Comparison of ENCODE assay signal across 27 cellular contexts in the genomic region with DNA sequence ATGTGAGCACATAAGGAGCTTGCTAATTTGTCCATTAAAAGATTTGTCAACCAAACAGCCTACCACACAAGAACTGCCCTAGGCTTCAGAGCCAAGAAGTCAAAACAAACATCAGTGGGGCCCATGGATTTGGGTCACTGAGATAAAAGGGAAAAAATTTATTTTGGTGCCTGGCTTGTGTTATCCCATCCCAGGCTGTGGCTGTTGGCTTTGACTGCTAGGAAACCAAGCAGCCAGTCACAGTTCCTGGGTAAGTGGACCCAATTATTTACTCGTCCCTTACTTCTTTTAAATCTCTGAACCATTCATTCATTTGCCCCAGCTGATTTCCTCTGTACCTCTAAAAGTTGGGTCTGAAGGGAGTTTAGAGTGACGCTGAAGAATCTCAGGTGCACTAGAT. TPM values are rescaled to one million over a fixed set of nuclear protein-coding genes. Genes with fewer than 3 reads are reported as not detected.
A peak's percentile ranks its signal among the peaks of the same experiment; 100 is the strongest.
DNase-seq lines count a peak whose midpoint lies in the region; ATAC-seq and TF ChIP-seq lines count a peak whose summit lies in the region.
"Had no signal": no experiment of that assay in that cellular context is flagged by ENCODE, and none has a peak within 500 bp of the region (broad histone marks: within the 10 kb centered on the region; RNA-seq: fewer than 3 reads in every experiment).

No MANE protein-coding gene starts in this region.

- peaks cover 4% of the 10 kb centered on the region for H3K27me3 Mint-ChIP-seq in activated T-helper 2 cell treated with anti-CD3 and anti-CD28 coated beads, Interferon-gamma antibody, Interleukin-2, Interleukin-4, amounts not matched to agents 10 μg/mL and 5 μg/mL and 100 μg/mL, durations not matched to agents 14 hours and 24 hours and 36 hours (ENCODE audit: low read depth)
- H3K27me3 Mint-ChIP-seq: activated naive CD8-positive, alpha-beta T cell treated with anti-CD3 and anti-CD28 coated beads, Interleukin-2, amount 50 U/mL, for 24 hours had no signal

- no peak overlapping the region for H3K4me3 Mint-ChIP-seq in activated T-helper 2 cell treated with anti-CD3 and anti-CD28 coated beads, Interferon-gamma antibody, Interleukin-2, Interleukin-4, amounts not matched to agents 10 μg/mL and 5 μg/mL and 100 μg/mL, durations not matched to agents 14 hours and 24 hours and 36 hours (ENCODE audit: low read depth)
- H3K4me3 Mint-ChIP-seq: activated CD4-positive, alpha-beta T cell treated with anti-CD3 and anti-CD28 coated beads, Interleukin-2, amount 10 ng/mL, durations not matched to agents 24 days and 14 days; activated naive CD8-positive, alpha-beta T cell treated with anti-CD3 and anti-CD28 coated beads, Interleukin-2, amount 50 U/mL, for 24 hours; CD8-positive, alpha-beta memory T cell; natural killer cell; T-helper 1 cell treated with Interleukin-12 subunit alpha and Interleukin-12 subunit beta and Interleukin-4 antibody, amounts not matched to agents 30 μg/mL and 1 μg/mL, for 36 hours had no signal

- peak overlapping the region; percentile 32 for H3K9ac ChIP-seq in smooth muscle cell (ENCODE audit: low read depth)

- POLR2A ChIA-PET in Panc1 (lab: Charles Lee): interaction anchor here (0.6 kb wide), 1 partner anchor 36 kb away, joined by 3 read pairs; no protein-coding TSS in a partner anchor

- TF ChIP-seq CTCF in Panc1 (IDR thresholded peaks at IDR 0.05) (no peak), smooth muscle cell (IDR thresholded peaks at IDR 0.05; ENCODE audit: borderline replicate concordance, insufficient read depth, poor library complexity, severe bottlenecking) (no peak)

- no peaks in the 10 kb centered on the region for H3K36me3 Mint-ChIP-seq in activated T-helper 2 cell treated with anti-CD3 and anti-CD28 coated beads, Interferon-gamma antibody, Interleukin-2, Interleukin-4, amounts not matched to agents 10 μg/mL and 5 μg/mL and 100 μg/mL, durations not matched to agents 14 hours and 24 hours and 36 hours (ENCODE audit: low read depth)
- H3K36me3 Mint-ChIP-seq: CD8-positive, alpha-beta memory T cell; IgD-negative memory B cell; natural killer cell had no signal

- H3K4me2 ChIP-seq in smooth muscle cell: peak overlapping the region; percentile 51

- no TSS peak for BruUV-seq in Panc1 (replicated peaks; lab: Mats Ljungman, UMichigan)

- peaks cover 2% of the 10 kb centered on the region for H3K4me1 Mint-ChIP-seq in activated T-helper 2 cell treated with anti-CD3 and anti-CD28 coated beads, Interferon-gamma antibody, Interleukin-2, Interleukin-4, amounts not matched to agents 10 μg/mL and 5 μg/mL and 100 μg/mL, durations not matched to agents 14 hours and 24 hours and 36 hours (ENCODE audit: low read depth)
- H3K4me1 Mint-ChIP-seq: activated naive CD8-positive, alpha-beta T cell treated with anti-CD3 and anti-CD28 coated beads, Interleukin-2, amount 50 U/mL, for 24 hours; CD8-positive, alpha-beta memory T cell had no signal

- CTCF ChIA-PET in Panc1 (lab: Charles Lee): no interaction called here

- no peak for ATAC-seq in Panc1
- ATAC-seq in HG02981 (IDR thresholded peaks at IDR 0.05; ENCODE audit: unreplicated experiment): no peak
- ATAC-seq: activated naive CD8-positive, alpha-beta T cell treated with anti-CD3 and anti-CD28 coated beads, Interleukin-2, amount 50 U/mL, for 24 hours had no signal

- H3F3A ChIP-seq in smooth muscle cell (ENCODE audit: low read depth): peaks cover 11% of the 10 kb centered on the region

- intact Hi-C loops in Panc1 (cut with micrococcal nuclease; ENCODE audit: unreplicated experiment): no loop called here
- intact Hi-C loops in activated T-helper 2 cell treated with anti-CD3 and anti-CD28 coated beads, Interferon-gamma antibody, Interleukin-2, Interleukin-4, amounts not matched to agents 10 μg/mL and 5 μg/mL and 100 μg/mL, durations not matched to agents 14 hours and 24 hours and 36 hours (cut with micrococcal nuclease): no loop called here

- DNase-seq in Daoy (ENCODE audit: low read depth) (peak; percentile 29), Panc1 (ENCODE audit: low read depth, low spot score) (no peak), left kidney (ENCODE audit: low read depth, low spot score) (peak; percentile 27), smooth muscle cell (lab: John Stamatoyannopoulos, UW; ENCODE audit: unreplicated experiment) (no peak), COR-L47 (lab: John Stamatoyannopoulos, UW) (no peak), HK-2 (ENCODE audit: unreplicated experiment) (no peak)
- DNase-seq in activated T-helper 2 cell treated with anti-CD3 and anti-CD28 coated beads, Interferon-gamma antibody, Interleukin-2, Interleukin-4, amounts not matched to agents 10 μg/mL and 5 μg/mL and 100 μg/mL, durations not matched to agents 14 hours and 24 hours and 36 hours (ENCODE audit: low spot score): no peak
- DNase-seq: activated CD4-positive, alpha-beta T cell treated with anti-CD3 and anti-CD28 coated beads, Interleukin-2, amount 10 ng/mL, durations not matched to agents 24 days and 14 days; activated effector memory CD4-positive, alpha-beta T cell treated with Interleukin-2 at 50 U/mL for 16 hours; activated naive CD8-positive, alpha-beta T cell treated with anti-CD3 and anti-CD28 coated beads, Interleukin-2, amount 50 U/mL, for 24 hours; CD8-positive, alpha-beta memory T cell; DMS79; dorsolateral prefrontal cortex; foreskin melanocyte; hypothalamus; MM.1S; natural killer cell; NCI-H146; NCI-H2171 treated with DMSO at 0.1 percent for 48 hours; NCI-H69; ovary; SHP77; stimulated activated naive CD4-positive, alpha-beta T cell had no signal

- H3K27me3 ChIP-seq in Panc1 (ENCODE audit: control insufficient read depth, insufficient read depth, low read length): no peaks in the 10 kb centered on the region
- no peaks in the 10 kb centered on the region for H3K27me3 ChIP-seq in smooth muscle cell (ENCODE audit: low read depth)
- H3K27me3 ChIP-seq: ovary had no signal

- H3K27ac Mint-ChIP-seq in activated T-helper 2 cell treated with anti-CD3 and anti-CD28 coated beads, Interferon-gamma antibody, Interleukin-2, Interleukin-4, amounts not matched to agents 10 μg/mL and 5 μg/mL and 100 μg/mL, durations not matched to agents 14 hours and 24 hours and 36 hours: no peak overlapping the region
- H3K27ac Mint-ChIP-seq: activated CD4-positive, alpha-beta T cell treated with anti-CD3 and anti-CD28 coated beads, Interleukin-2, amount 10 ng/mL, durations not matched to agents 24 days and 14 days; activated naive CD8-positive, alpha-beta T cell treated with anti-CD3 and anti-CD28 coated beads, Interleukin-2, amount 50 U/mL, for 24 hours; IgD-negative memory B cell; natural killer cell; T-helper 1 cell treated with Interleukin-12 subunit alpha and Interleukin-12 subunit beta and Interleukin-4 antibody, amounts not matched to agents 30 μg/mL and 1 μg/mL, for 36 hours had no signal

- no peaks in the 10 kb centered on the region for H4K20me1 ChIP-seq in smooth muscle cell (ENCODE audit: low read depth)

- H3K9me3 Mint-ChIP-seq in activated T-helper 2 cell treated with anti-CD3 and anti-CD28 coated beads, Interferon-gamma antibody, Interleukin-2, Interleukin-4, amounts not matched to agents 10 μg/mL and 5 μg/mL and 100 μg/mL, durations not matched to agents 14 hours and 24 hours and 36 hours: no peaks in the 10 kb centered on the region
- H3K9me3 Mint-ChIP-seq: activated CD4-positive, alpha-beta T cell treated with anti-CD3 and anti-CD28 coated beads, Interleukin-2, amount 10 ng/mL, durations not matched to agents 24 days and 14 days; activated naive CD8-positive, alpha-beta T cell treated with anti-CD3 and anti-CD28 coated beads, Interleukin-2, amount 50 U/mL, for 24 hours; CD8-positive, alpha-beta memory T cell; natural killer cell; T-helper 1 cell treated with Interleukin-12 subunit alpha and Interleukin-12 subunit beta and Interleukin-4 antibody, amounts not matched to agents 30 μg/mL and 1 μg/mL, for 36 hours had no signal

- H3K4me1 ChIP-seq in Panc1 (ENCODE audit: control insufficient read depth, insufficient read depth, low read length) (peaks cover 40% of the 10 kb centered on the region), smooth muscle cell (ENCODE audit: low read depth) (peaks cover 13% of the 10 kb centered on the region)
- H3K4me1 ChIP-seq: HAP-1 had no signal

- 29% methylated on average over 2 of the region's 2 CpGs for whole genome bisulfite sequencing in smooth muscle cell (ENCODE audit: low lambda C conversion rate)

- no peaks in the 10 kb centered on the region for H3K9me3 ChIP-seq in Panc1 (ENCODE audit: control insufficient read depth, insufficient read depth, low read depth, low read length)
- no peaks in the 10 kb centered on the region for H3K9me3 ChIP-seq in smooth muscle cell (replicated peaks; ENCODE audit: low read depth)
- H3K9me3 ChIP-seq: HAP-1, ovary had no signal

- H3K36me3 ChIP-seq in Panc1 (ENCODE audit: control insufficient read depth, insufficient read depth, low read length) (no peaks in the 10 kb centered on the region), smooth muscle cell (ENCODE audit: low read depth) (no peaks in the 10 kb centered on the region)
- H3K36me3 ChIP-seq: HAP-1, ovary had no signal

- H2AFZ ChIP-seq in smooth muscle cell (ENCODE audit: low read depth): no peak overlapping the region

- H3K4me3 ChIP-seq in Panc1 (ENCODE audit: low read depth in 2 of 2, low read length in 2 of 2) (no peak overlapping the region), smooth muscle cell (no peak overlapping the region)
- H3K4me3 ChIP-seq: dorsolateral prefrontal cortex, HAP-1, ovary had no signal

- in situ Hi-C loops in Panc1 (cut with HindIII; ENCODE audit: low pct_unique_long_range_greater_than_20kb, low sequenced_read_pairs): no loop called here

- H3K27ac ChIP-seq in Panc1 (ENCODE audit: low read length) (peak overlapping the region; percentile 76), smooth muscle cell (ENCODE audit: low read depth) (peak overlapping the region; percentile 36)
- H3K27ac ChIP-seq: dorsolateral prefrontal cortex, ovary had no signal

- no peaks in the 10 kb centered on the region for H3K79me2 ChIP-seq in smooth muscle cell (ENCODE audit: low read depth)

RNA-seq across cellular contexts. Expression of a gene that starts 41.3 kb away (rescaled TPM):
- total RNA-seq in Daoy (2014; rRNA removed; shearing (Covaris generic)): 30.2 and 36.6 TPM in 2 replicates
- 15.1 TPM for total RNA-seq in Panc1 (2021; ENCODE audit: unreplicated experiment)
- polyA plus RNA-seq in Panc1 (2012; ENCODE audit: insufficient read length): 18.0 TPM
- 20.0 and 22.0 TPM in 2 replicates for total RNA-seq in smooth muscle cell
- 8.2 and 18.6 TPM in 2 replicates for polyA plus RNA-seq in smooth muscle cell
- total RNA-seq in activated T-helper 2 cell treated with anti-CD3 and anti-CD28 coated beads, Interferon-gamma antibody, Interleukin-2, Interleukin-4, amounts not matched to agents 10 μg/mL and 5 μg/mL and 100 μg/mL, durations not matched to agents 14 hours and 24 hours and 36 hours: 0.09 TPM in 2 replicates
- polyA plus RNA-seq: CD8-positive, alpha-beta memory T cell; IgD-negative memory B cell had no signal

Comparison
In these comparisons a context has a peak if more than half of its experiments do, and no peak if none do; other contexts are left out.
1. DNase-seq: peak in Daoy (single experiment) and left kidney (single experiment); none in Panc1 (single experiment), smooth muscle cell (single experiment), activated T-helper 2 cell treated with anti-CD3 and anti-CD28 coated beads, Interferon-gamma antibody, Interleukin-2, Interleukin-4, amounts not matched to agents 10 μg/mL and 5 μg/mL and 100 μg/mL, durations not matched to agents 14 hours and 24 hours and 36 hours (single experiment), COR-L47 (single experiment) and HK-2 (single experiment).
2. RNA of a gene that starts 41.3 kb away (total RNA-seq): 30.2 to 36.6 TPM in Daoy, 20.0 to 22.0 TPM in smooth muscle cell and 15.1 TPM in Panc1 (single experiment); 0.09 TPM in activated T-helper 2 cell treated with anti-CD3 and anti-CD28 coated beads, Interferon-gamma antibody, Interleukin-2, Interleukin-4, amounts not matched to agents 10 μg/mL and 5 μg/mL and 100 μg/mL, durations not matched to agents 14 hours and 24 hours and 36 hours; every median in the first group is over 10 times any median in the second.